ENCODE assay signal across 21 cellular contexts in genomic region chr6:12034831-12035230, GRCh38. TPM values are rescaled to one million over a fixed set of nuclear protein-coding genes. Genes with fewer than 3 reads are reported as not detected.
DNase-seq lines count a peak whose midpoint lies in the region; ATAC-seq, FAIRE-seq and TF ChIP-seq lines count a peak whose summit lies in the region.
"Had no signal": no experiment of that assay in that cellular context is flagged by ENCODE, and none has a peak within 500 bp of the region (broad histone marks: within the 10 kb centered on the region; RNA-seq: fewer than 3 reads in every experiment).

No MANE protein-coding gene starts in this region.

- H3K4me1 ChIP-seq in kidney (ENCODE audit: control insufficient read depth in 1 of 2, insufficient read depth in 1 of 2, low read depth in 1 of 2, low read length in 2 of 2) = peaks cover 2 to 16% of the 10 kb centered on the region in 2 donors
- H3K4me1 ChIP-seq: colonic mucosa, uterus had no signal

- H3K27ac ChIP-seq in kidney (ENCODE audit: low read depth in 2 of 2, low read length in 2 of 2) = no peak overlapping the region
- H3K27ac ChIP-seq: BLaER1, colonic mucosa, lower lobe of right lung, uterus had no signal

- H3K36me3 ChIP-seq in kidney (ENCODE audit: control insufficient read depth in 1 of 2, insufficient read depth in 2 of 2, low read length in 2 of 2) = no peaks in the 10 kb centered on the region
- H3K36me3 ChIP-seq: colonic mucosa, lower lobe of right lung, uterus had no signal

- peaks cover 0 to 3% of the 10 kb centered on the region in 2 donors for H3K9me3 ChIP-seq in kidney (ENCODE audit: control insufficient read depth in 1 of 2, low read length in 2 of 2)
- H3K9me3 ChIP-seq: colonic mucosa, uterus had no signal

- no peak overlapping the region for H3K9ac ChIP-seq in kidney (ENCODE audit: low read length in 2 of 2)
- H3K9ac ChIP-seq: BLaER1 had no signal

- H3K27ac Mint-ChIP-seq in endothelial cell (ENCODE audit: unreplicated experiment) (peak overlapping the region; percentile 49), osteocyte (ENCODE audit: unreplicated experiment) (no peak overlapping the region)
- H3K27ac Mint-ChIP-seq: activated CD8-positive, alpha-beta T cell treated with anti-CD3 and anti-CD28 coated beads, Interleukin-2, amount 10 ng/mL, durations not matched to agents 7 days and 5 days; stimulated activated naive B cell treated with anti-CD40 and anti-IgM and Interleukin-4, amounts not matched to agents 10 μg/mL and 1 μg/mL and 100 μg/mL, for 72 hours had no signal

- peaks cover 1% of the 10 kb centered on the region for H3K27me3 Mint-ChIP-seq in endothelial cell (ENCODE audit: unreplicated experiment)
- H3K27me3 Mint-ChIP-seq in osteocyte (ENCODE audit: unreplicated experiment) = no peaks in the 10 kb centered on the region
- H3K27me3 Mint-ChIP-seq: natural killer cell treated with Interleukin-12 subunit alpha and Interleukin-12 subunit beta and Interleukin-15 and Interleukin-18, amount 100 ng/mL, for 72 hours; stimulated activated naive B cell treated with anti-CD40 and anti-IgM and Interleukin-4, amounts not matched to agents 10 μg/mL and 1 μg/mL and 100 μg/mL, for 72 hours had no signal

- no peaks in the 10 kb centered on the region for H3K9me3 Mint-ChIP-seq in endothelial cell (ENCODE audit: unreplicated experiment)
- H3K9me3 Mint-ChIP-seq in osteocyte (ENCODE audit: unreplicated experiment) = peaks cover 13% of the 10 kb centered on the region

- H3K4me3 Mint-ChIP-seq in endothelial cell (ENCODE audit: unreplicated experiment) (no peak overlapping the region), osteocyte (ENCODE audit: unreplicated experiment) (no peak overlapping the region)
- H3K4me3 Mint-ChIP-seq: activated CD8-positive, alpha-beta T cell treated with anti-CD3 and anti-CD28 coated beads, Interleukin-2, amount 10 ng/mL, durations not matched to agents 7 days and 5 days; natural killer cell treated with Interleukin-12 subunit alpha and Interleukin-12 subunit beta and Interleukin-15 and Interleukin-18, amount 100 ng/mL, for 72 hours; stimulated activated naive B cell treated with anti-CD40 and anti-IgM and Interleukin-4, amounts not matched to agents 10 μg/mL and 1 μg/mL and 100 μg/mL, for 72 hours had no signal

- no peak for DNase-seq in D721Med (ENCODE audit: insufficient read length, low spot score)
- peak; percentile 7 for DNase-seq in NCI-H226
- no peak for DNase-seq in endothelial cell (ENCODE audit: low spot score)
- DNase-seq in osteocyte (ENCODE audit: extremely low spot score, unreplicated experiment) = no peak
- no peak for DNase-seq in putamen (ENCODE audit: low spot score)
- no peak for DNase-seq in NCI-H1930 (lab: John Stamatoyannopoulos, UW)
- no peak for DNase-seq in kidney
- DNase-seq: activated CD8-positive, alpha-beta T cell treated with anti-CD3 and anti-CD28 coated beads, Interleukin-2, amount 10 ng/mL, durations not matched to agents 7 days and 5 days; amniotic stem cell; colonic mucosa; DMS79 treated with DMSO at 0.1 percent for 48 hours; lower lobe of right lung; NCI-H1092; NCI-H2227 treated with DMSO at 0.1 percent for 48 hours; right cardiac atrium; stimulated activated naive B cell treated with anti-CD40 and anti-IgM and Interleukin-4, amounts not matched to agents 10 μg/mL and 1 μg/mL and 100 μg/mL, for 72 hours; uterus had no signal

- no peak overlapping the region for H3K4me3 ChIP-seq in kidney (ENCODE audit: low read length in 2 of 2)
- H3K4me3 ChIP-seq: BLaER1, colonic mucosa, lower lobe of right lung, uterus had no signal

- intact Hi-C loops in kidney (cut with DNase I) = no loop called here

- H3K36me3 Mint-ChIP-seq in endothelial cell (ENCODE audit: low read depth, unreplicated experiment) (no peaks in the 10 kb centered on the region), osteocyte (ENCODE audit: unreplicated experiment) (peaks cover 21% of the 10 kb centered on the region)

- TF ChIP-seq CTCF in D721Med (IDR thresholded peaks at IDR 0.05; ENCODE audit: insufficient read depth, missing control alignments) = peak; percentile 22
- no peak for TF ChIP-seq CTCF in endothelial cell (IDR thresholded peaks at IDR 0.05; ENCODE audit: unreplicated experiment)
- TF ChIP-seq CTCF in osteocyte (IDR thresholded peaks at IDR 0.05) = peak; percentile 41
- TF ChIP-seq CTCF in kidney (IDR thresholded peaks at IDR 0.05; ENCODE audit: borderline replicate concordance, extremely low read depth, insufficient read depth) = no peak

- H3K4me1 Mint-ChIP-seq in endothelial cell (ENCODE audit: unreplicated experiment) (peaks cover 18% of the 10 kb centered on the region), osteocyte (ENCODE audit: unreplicated experiment) (peaks cover 18% of the 10 kb centered on the region)

- FAIRE-seq in D721Med (lab: Jason Lieb, UNC) (no peak), kidney (lab: Jason Lieb, UNC) (no peak)
- FAIRE-seq: H54 had no signal

- ATAC-seq in HG03135 (IDR thresholded peaks at IDR 0.05; ENCODE audit: unreplicated experiment) = no peak
- ATAC-seq: activated CD8-positive, alpha-beta T cell treated with anti-CD3 and anti-CD28 coated beads, Interleukin-2, amount 10 ng/mL, durations not matched to agents 7 days and 5 days; natural killer cell treated with Interleukin-12 subunit alpha and Interleukin-12 subunit beta and Interleukin-15 and Interleukin-18, amount 100 ng/mL, for 72 hours; right cardiac atrium; stimulated activated naive B cell treated with anti-CD40 and anti-IgM and Interleukin-4, amounts not matched to agents 10 μg/mL and 1 μg/mL and 100 μg/mL, for 72 hours had no signal

RNA-seq across cellular contexts. Expression of gene HIVEP1, which starts 22.7 kb away (rescaled TPM):
- total RNA-seq in endothelial cell (ENCODE audit: unreplicated experiment) (19.0 TPM), osteocyte (23.0 and 27.8 TPM in 2 replicates), kidney (30.4 TPM)
- 3.6 TPM for polyA plus RNA-seq in kidney (ENCODE audit: insufficient read depth, low read depth, low replicate concordance)

Comparison
In these comparisons a context has a peak if more than half of its experiments do, and no peak if none do; other contexts are left out.
1. CTCF ChIP-seq: peak in D721Med (single experiment) and osteocyte (single experiment); none in endothelial cell (single experiment) and kidney (single experiment).